9 cellular contexts compared by ENCODE assay signal in genomic region chr10:13527864-13528137, GRCh38. TPM values are rescaled to one million over a fixed set of nuclear protein-coding genes. Genes with fewer than 3 reads are reported as not detected.
DNase-seq lines count a peak whose midpoint lies in the region; ATAC-seq, FAIRE-seq and TF ChIP-seq lines count a peak whose summit lies in the region.
"Had no signal": no experiment of that assay in that cellular context is flagged by ENCODE, and none has a peak within 500 bp of the region (broad histone marks: within the 10 kb centered on the region; RNA-seq: fewer than 3 reads in every experiment).

No MANE protein-coding gene starts in this region.

- no peak overlapping the region for H4K91ac ChIP-seq in H1 (replicated peaks; ENCODE audit: insufficient read length, low read length)

- no peak for TF ChIP-seq POLR2A in H1 (IDR thresholded peaks at IDR 0.05; ENCODE audit: control extremely low read depth in 1 of 2, low read depth in 2 of 2, low read length in 2 of 2)

- H2BK120ac ChIP-seq in H1 (replicated peaks; ENCODE audit: low read depth, low read length): no peak overlapping the region

- no peak overlapping the region for H3K4ac ChIP-seq in H1 (replicated peaks; ENCODE audit: insufficient read length, low read depth, low read length)

- POLR2A ChIA-PET in H1 (lab: Charles Lee; ENCODE audit: partially characterized antibody): interaction anchor here (1.5 kb wide), 1 partner anchor 178 kb away, joined by 5 read pairs; no protein-coding TSS in a partner anchor

- H2BK12ac ChIP-seq in H1 (ENCODE audit: low read depth, low read length): no peak overlapping the region

- no peak overlapping the region for H3K18ac ChIP-seq in H1 (ENCODE audit: extremely low read depth, low read length)

- H3K36me3 Mint-ChIP-seq in natural killer cell treated with Interleukin-12 subunit alpha and Interleukin-12 subunit beta and Interleukin-15 and Interleukin-18, amount 100 ng/mL, for 72 hours: no peaks in the 10 kb centered on the region

- H3K23me2 ChIP-seq in H1 (ENCODE audit: low read depth, low read length): peaks cover 2% of the 10 kb centered on the region; the same call in 1 of the 2 replicates

- CTCF ChIA-PET in H1 (lab: Charles Lee; ENCODE audit: partially characterized antibody): interaction anchor here (0.6 to 2.0 kb wide), 5 partner anchors 9 to 164 kb away, joined by 3 to 8 read pairs (median 3); no protein-coding TSS in a partner anchor

- no peak overlapping the region for H3K9ac ChIP-seq in H1 (replicated peaks in 1 of 4; ENCODE audit: extremely low read depth in 1 of 4, low read depth in 3 of 4, low read length in 3 of 4)

- H4K20me1 ChIP-seq in H1 (replicated peaks in 1 of 2; ENCODE audit: control insufficient read depth in 1 of 2, insufficient read depth in 2 of 2, low read length in 2 of 2): peaks cover 0 to 2% of the 10 kb centered on the region in 2 experiments

- no peaks in the 10 kb centered on the region for H3K79me1 ChIP-seq in H1 (ENCODE audit: low read depth, low read length)

- H3K79me2 ChIP-seq in H1 (ENCODE audit: control insufficient read depth in 1 of 2, insufficient read depth in 2 of 2, low read length in 2 of 2): no peaks in the 10 kb centered on the region

- no peak for ATAC-seq in natural killer cell treated with Interleukin-12 subunit alpha and Interleukin-12 subunit beta and Interleukin-15 and Interleukin-18, amount 100 ng/mL, for 72 hours
- ATAC-seq in HG02970 (IDR thresholded peaks at IDR 0.05; ENCODE audit: low FRiP score, unreplicated experiment) (no peak), HG03354 (IDR thresholded peaks at IDR 0.05; ENCODE audit: poor library complexity, severe bottlenecking, unreplicated experiment) (no peak)
- ATAC-seq: GM12878 had no signal

- FAIRE-seq in H1 (lab: Jason Lieb, UNC): no peak
- FAIRE-seq: GM12878 had no signal

- peaks cover 0 to 7% of the 10 kb centered on the region in 2 donors for H3K4me1 Mint-ChIP-seq in natural killer cell treated with Interleukin-12 subunit alpha and Interleukin-12 subunit beta and Interleukin-15 and Interleukin-18, amount 100 ng/mL, for 72 hours (ENCODE audit: low read depth in 2 of 2)

- H3K27me3 Mint-ChIP-seq in natural killer cell treated with Interleukin-12 subunit alpha and Interleukin-12 subunit beta and Interleukin-15 and Interleukin-18, amount 100 ng/mL, for 72 hours: peaks cover 36 to 71% of the 10 kb centered on the region in 2 donors

- no peaks in the 10 kb centered on the region for H3K9me3 ChIP-seq in H1 (ENCODE audit: insufficient read depth in 2 of 2, low read depth in 1 of 2, low read length in 1 of 2)

- no peak for TF ChIP-seq EP300 in H1 (IDR thresholded peaks at IDR 0.05; ENCODE audit: borderline replicate concordance in 1 of 2, low read depth in 2 of 2, low read length in 2 of 2)

- H3K27ac Mint-ChIP-seq in natural killer cell treated with Interleukin-12 subunit alpha and Interleukin-12 subunit beta and Interleukin-15 and Interleukin-18, amount 100 ng/mL, for 72 hours: no peak overlapping the region

- H2AK5ac ChIP-seq in H1 (ENCODE audit: low read depth, low read length): no peak overlapping the region

- no peaks in the 10 kb centered on the region for H3K9me3 Mint-ChIP-seq in natural killer cell treated with Interleukin-12 subunit alpha and Interleukin-12 subunit beta and Interleukin-15 and Interleukin-18, amount 100 ng/mL, for 72 hours

- WGBS in H1 (ENCODE audit: extremely low coverage in 1 of 2, insufficient coverage in 1 of 2, insufficient read length in 1 of 2, insufficient replicate concordance in 2 of 2, low coverage in 1 of 2, low lambda C conversion rate in 2 of 2, missing lambda C conversion rate in 1 of 2), 2 experiments: 6% methylated on average over 3 of the region's 6 CpGs; no CpG with 5 or more reads in 1 of the 2 experiments

- H4K5ac ChIP-seq in H1 (ENCODE audit: insufficient read length, low read depth, low read length): no peak overlapping the region

- peak overlapping the region; percentile 61 for H3K4me3 Mint-ChIP-seq in natural killer cell treated with Interleukin-12 subunit alpha and Interleukin-12 subunit beta and Interleukin-15 and Interleukin-18, amount 100 ng/mL, for 72 hours

- peaks cover 7 to 33% (median 25%) of the 10 kb centered on the region in 4 experiments for H3K27me3 ChIP-seq in H1 (replicated peaks in 1 of 4; ENCODE audit: control insufficient read depth in 3 of 4, extremely low read depth in 1 of 4, insufficient read depth in 3 of 4, low read length in 3 of 4)

- H3K14ac ChIP-seq in H1 (ENCODE audit: insufficient read length): no peak overlapping the region

- H3K23ac ChIP-seq in H1 (ENCODE audit: insufficient read length): no peak overlapping the region

- no peak overlapping the region for H3K27ac ChIP-seq in H1 (ENCODE audit: low read depth, low read length)

- in situ Hi-C loops in KBM-7 (cut with MboI; ENCODE audit: low pct_unique_long_range_greater_than_20kb, low sequenced_read_pairs): no loop called here

- H3K4me2 ChIP-seq in H1 (ENCODE audit: insufficient read depth in 1 of 2, low read depth in 2 of 2, low read length in 2 of 2): peak overlapping the region; percentile 82 to 88

- H3K56ac ChIP-seq in H1 (replicated peaks; ENCODE audit: insufficient read length, low read depth, low read length): no peak overlapping the region

- peaks cover 0 to 6% (median 2%) of the 10 kb centered on the region in 4 experiments; a peak in 3 of 7 replicates for H3K4me1 ChIP-seq in H1 (replicated peaks in 1 of 4; ENCODE audit: control insufficient read depth in 3 of 4, insufficient read depth in 4 of 4, low read length in 3 of 4)

- H2BK20ac ChIP-seq in H1 (ENCODE audit: low read length): no peak overlapping the region

- H3K4me3 ChIP-seq in AG09309 (ENCODE audit: control insufficient read depth, low read depth, low read length) (peak overlapping the region; percentile 34), H1 (ENCODE audit: extremely low read depth in 1 of 4, insufficient read depth in 2 of 4, low read depth in 3 of 4, low read length in 4 of 4) (peak overlapping the region; percentile 48 to 72 (median 60))
- H3K4me3 ChIP-seq: GM12878 had no signal

- TF ChIP-seq RAD21 in H1 (IDR thresholded peaks at IDR 0.05 in 1 of 2, conservative IDR thresholded peaks at IDR 0.05 in 1 of 2; ENCODE audit: low read depth in 2 of 2, low read length in 2 of 2): no peak

- DNase-seq in AG09309 (ENCODE audit: low read depth): no peak
- DNase-seq in KBM-7: peak; percentile 28
- DNase-seq in H1 (ENCODE audit: low read depth in 1 of 2, low spot score in 2 of 2): no peak
- no peak for DNase-seq in natural killer cell treated with Interleukin-12 subunit alpha and Interleukin-12 subunit beta and Interleukin-15 and Interleukin-18, amount 100 ng/mL, for 72 hours (ENCODE audit: low spot score)
- DNase-seq in NCI-H1417 treated with DMSO at 0.1 percent for 48 hours (lab: John Stamatoyannopoulos, UW): no peak
- no peak for DNase-seq in COLO668 (lab: John Stamatoyannopoulos, UW; ENCODE audit: unreplicated experiment)

- H2AFZ ChIP-seq in H1 (ENCODE audit: low read length): no peak overlapping the region

- H2BK5ac ChIP-seq in H1 (ENCODE audit: low read depth, low read length): no peak overlapping the region

- no peak for TF ChIP-seq CTCF in AG09309 (IDR thresholded peaks at IDR 0.05; ENCODE audit: control insufficient read depth, insufficient read depth, low read depth, low read length, missing control alignments)
- no peak for TF ChIP-seq CTCF in H1 (IDR thresholded peaks at IDR 0.05; ENCODE audit: control extremely low read depth in 1 of 3, insufficient read depth in 1 of 3, low read depth in 1 of 3, low read length in 3 of 3)

- no peak overlapping the region for H2BK15ac ChIP-seq in H1 (ENCODE audit: low read length)

- H4K8ac ChIP-seq in H1 (ENCODE audit: extremely low read depth, insufficient read depth, low read length): no peak overlapping the region

- no peaks in the 10 kb centered on the region; a peak in 1 of 8 replicates for H3K36me3 ChIP-seq in H1 (ENCODE audit: control insufficient read depth in 2 of 4, insufficient read depth in 4 of 4, low read length in 3 of 4)

TF ChIP-seq in H1, 55 proteins besides CTCF, POLR2A, EP300 and RAD21:
- TF ChIP-seq BRCA1 (IDR thresholded peaks at IDR 0.05; ENCODE audit: low read depth, low read length): no peak
- TF ChIP-seq RNF2 (IDR thresholded peaks at IDR 0.05; ENCODE audit: borderline replicate concordance, low read depth, low read length, missing control alignments, poor library complexity, severe bottlenecking): peak; percentile 42
TF ChIP-seq in H1: peak in this region for 1.

RNA-seq across cellular contexts. Expression of gene BEND7, which starts 1.0 kb away (rescaled TPM):
- 5.9 and 8.2 TPM in 2 replicates for total RNA-seq in H1 (2021; fragmentation: NEBNext Ultra II Directional; extraction: Animal tissue kit (Norgen Biotek cat#: 25700))
- 1.8 and 1.9 TPM in 2 replicates for polyA plus RNA-seq in H1 (2011; rRNA removed)
- polyA plus RNA-seq in H1 (2011; cell fraction: cytosol; rRNA removed): 3.0 TPM
- polyA plus RNA-seq in H1 (2011; cell fraction: nucleus; rRNA removed): 5.5 TPM
- 2.9 to 6.4 TPM (median 4.5 TPM) in 4 replicates for polyA plus RNA-seq in H1 (2012, experiment 1 of 2)
- polyA plus RNA-seq in H1 (2012, experiment 2 of 2): 2.4 TPM
- polyA plus RNA-seq in H1 (2013, experiment 1 of 2): 3.6 TPM
- 3.3 TPM for polyA plus RNA-seq in H1 (2013, experiment 2 of 2)
- 3.6 and 4.8 TPM in 2 replicates for polyA minus RNA-seq in H1 (2011; rRNA and poly(A)+ RNA removed)
- 2.5 TPM for polyA minus RNA-seq in H1 (2011; cell fraction: cytosol; rRNA and poly(A)+ RNA removed)
- 8.9 TPM for polyA minus RNA-seq in H1 (2011; cell fraction: nucleus; rRNA and poly(A)+ RNA removed)
- total RNA-seq in natural killer cell treated with Interleukin-12 subunit alpha and Interleukin-12 subunit beta and Interleukin-15 and Interleukin-18, amount 100 ng/mL, for 72 hours: not detected
- total RNA-seq: GM12878 had no signal
- polyA plus RNA-seq: GM12878 had no signal

RNA-seq across cellular contexts. Expression of gene PRPF18, which starts 59.0 kb away (rescaled TPM):
- 12.1 and 12.6 TPM in 2 replicates for total RNA-seq in H1 (2021; fragmentation: NEBNext Ultra II Directional; extraction: Animal tissue kit (Norgen Biotek cat#: 25700))
- 1.8 and 3.8 TPM in 2 replicates for polyA plus RNA-seq in H1 (2011; rRNA removed)
- 8.7 TPM for polyA plus RNA-seq in H1 (2011; cell fraction: cytosol; rRNA removed)
- polyA plus RNA-seq in H1 (2011; cell fraction: nucleus; rRNA removed): 1.1 TPM
- polyA plus RNA-seq in H1 (2012, experiment 1 of 2): 7.0 to 12.7 TPM (median 9.8 TPM) in 4 replicates
- 1.6 TPM for polyA plus RNA-seq in H1 (2012, experiment 2 of 2)
- 10.8 TPM for polyA plus RNA-seq in H1 (2013, experiment 1 of 2)
- 10.3 TPM for polyA plus RNA-seq in H1 (2013, experiment 2 of 2)
- 3.2 and 4.0 TPM in 2 replicates for polyA minus RNA-seq in H1 (2011; rRNA and poly(A)+ RNA removed)
- polyA minus RNA-seq in H1 (2011; cell fraction: cytosol; rRNA and poly(A)+ RNA removed): 2.7 TPM
- 12.0 TPM for polyA minus RNA-seq in H1 (2011; cell fraction: nucleus; rRNA and poly(A)+ RNA removed)
- total RNA-seq in natural killer cell treated with Interleukin-12 subunit alpha and Interleukin-12 subunit beta and Interleukin-15 and Interleukin-18, amount 100 ng/mL, for 72 hours: 10 to 100 TPM; 29.2 to 29.6 TPM
